24 cellular contexts compared by ENCODE assay signal in genomic region chr2:138497294-138497693, GRCh38. TPM values are rescaled to one million over a fixed set of nuclear protein-coding genes. Genes with fewer than 3 reads are reported as not detected.
A peak's percentile ranks its signal among the peaks of the same experiment; 100 is the strongest.
DNase-seq lines count a peak whose midpoint lies in the region; ATAC-seq, FAIRE-seq and TF ChIP-seq lines count a peak whose summit lies in the region.
"Had no signal": no experiment of that assay in that cellular context is flagged by ENCODE, and none has a peak within 500 bp of the region (broad histone marks: within the 10 kb centered on the region; RNA-seq: fewer than 3 reads in every experiment).

No MANE protein-coding gene starts in this region.

- intact Hi-C loops in CD14-positive monocyte (cut with micrococcal nuclease) (no loop called here), K562 (cut with micrococcal nuclease) (no loop called here), ovary (cut with DNase I) (no loop called here)

- H3K27me3 ChIP-seq in K562 (ENCODE audit: control insufficient read depth in 2 of 2, insufficient read depth in 2 of 2, low read length in 2 of 2) (no peaks in the 10 kb centered on the region), ovary (no peaks in the 10 kb centered on the region)
- H3K27me3 ChIP-seq: BE2C, BLaER1 had no signal

- peaks cover 1% of the 10 kb centered on the region in 2 donors for H3K36me3 Mint-ChIP-seq in activated T-cell treated with anti-CD3 and anti-CD28 coated beads, Interleukin-2, amount 50 U/mL, for 72 hours (ENCODE audit: insufficient read depth in 2 of 2)
- H3K36me3 Mint-ChIP-seq in CD14-positive monocyte = peaks cover 11 to 17% of the 10 kb centered on the region in 2 donors

- no peaks in the 10 kb centered on the region for H3K9me1 ChIP-seq in K562 (ENCODE audit: control insufficient read depth, insufficient read depth, low read length)

- no peak overlapping the region for H3K4me2 ChIP-seq in K562 (ENCODE audit: insufficient read depth, low read length)
- H3K4me2 ChIP-seq: BLaER1 had no signal

- no peak overlapping the region for H2AFZ ChIP-seq in K562 (ENCODE audit: low read depth, low read length)

- peaks cover 0 to 8% of the 10 kb centered on the region in 2 experiments; a peak in 1 of 3 replicates for H3K36me3 ChIP-seq in HEK293 (ENCODE audit: control insufficient read depth in 2 of 2, insufficient read depth in 1 of 2, low read length in 2 of 2)
- H3K36me3 ChIP-seq in K562 (ENCODE audit: control insufficient read depth, insufficient read depth, low read length) = no peaks in the 10 kb centered on the region; the same call in 2 of the 3 replicates
- no peaks in the 10 kb centered on the region for H3K36me3 ChIP-seq in ovary
- H3K36me3 ChIP-seq: BE2C, BLaER1 had no signal

- FAIRE-seq in K562 (lab: Jason Lieb, UNC) = no peak
- FAIRE-seq: A204.1, D721Med, G401.6, GM12891, GM19239 had no signal

- in situ Hi-C loops in K562 (cut with MboI) = no loop called here

- H4K20me1 ChIP-seq in K562 (replicated peaks; ENCODE audit: control insufficient read depth, insufficient read depth, low read length) = no peaks in the 10 kb centered on the region

- no peak for TF ChIP-seq RAD21 in K562 (CRISPR knock-in tag; conservative IDR thresholded peaks at IDR 0.05 in 1 of 2, IDR thresholded peaks at IDR 0.05 in 1 of 2)

- H3K27ac ChIP-seq in HEK293 (ENCODE audit: extremely low read depth, low read depth, low read length) (no peak overlapping the region), K562 (ENCODE audit: extremely low read depth, low read depth, low read length) (no peak overlapping the region), ovary (no peak overlapping the region)
- H3K27ac ChIP-seq: BLaER1 had no signal

- no peak for ATAC-seq in activated T-cell treated with anti-CD3 and anti-CD28 coated beads, Interleukin-2, amount 50 U/mL, for 72 hours (replicated peaks in 1 of 2)
- ATAC-seq in K562 = no peak
- ATAC-seq: CD8-positive, alpha-beta T cell had no signal

- TF ChIP-seq EP300 in K562 (IDR thresholded peaks at IDR 0.05; ENCODE audit: low read length) (no peak), ovary (IDR thresholded peaks at IDR 0.05) (no peak)

- TF ChIP-seq POLR2A in K562 (conservative IDR thresholded peaks at IDR 0.05) (no peak), ovary (IDR thresholded peaks at IDR 0.05) (no peak)

- no peak overlapping the region for H3K4me3 Mint-ChIP-seq in activated T-cell treated with anti-CD3 and anti-CD28 coated beads, Interleukin-2, amount 50 U/mL, for 72 hours
- H3K4me3 Mint-ChIP-seq in CD14-positive monocyte = no peak overlapping the region
- H3K4me3 Mint-ChIP-seq: CD4-positive, alpha-beta T cell; CD8-positive, alpha-beta T cell had no signal

- TF ChIP-seq CTCF in CD14-positive monocyte (IDR thresholded peaks at IDR 0.05) = peak; percentile 6
- TF ChIP-seq CTCF in HEK293 (tag by site-specific recombination; IDR thresholded peaks at IDR 0.05) = no peak
- no peak for TF ChIP-seq CTCF in K562 (IDR thresholded peaks at IDR 0.05 in 2 of 3, conservative IDR thresholded peaks at IDR 0.05 in 1 of 3; ENCODE audit: insufficient read depth in 2 of 3, low read depth in 1 of 3, low read length in 3 of 3)
- TF ChIP-seq CTCF in ovary (IDR thresholded peaks at IDR 0.05) = no peak

- WGBS in K562 (ENCODE audit: insufficient coverage, low coverage, missing lambda C conversion rate) = 93% methylated on average over 4 of the region's 4 CpGs
- WGBS in ovary, 3 donors = 96 to 100% (median 99%) methylated on average over 4 of the region's 4 CpGs

- no peak for DNase-seq in activated T-cell treated with anti-CD3 and anti-CD28 coated beads, Interleukin-2, amount 50 U/mL, for 72 hours
- DNase-seq in activated T-cell treated with anti-CD3 and anti-CD28 coated beads, Interleukin-2, amount 50 U/mL, for 1 hour = no peak
- no peak for DNase-seq in CD14-positive monocyte (ENCODE audit: low spot score)
- DNase-seq in K562 (ENCODE audit: extremely low read depth in 1 of 4, low spot score in 3 of 4) = no peak
- DNase-seq in NCI-H748 (lab: John Stamatoyannopoulos, UW; ENCODE audit: unreplicated experiment) = no peak
- DNase-seq in SHP77 (lab: John Stamatoyannopoulos, UW) = no peak
- DNase-seq in ovary = no peak
- DNase-seq: 8988T; ACHN; BE2C; C1 segment of cervical spinal cord; Caco-2; Calu3; CD4-positive, alpha-beta T cell; CD8-positive, alpha-beta T cell; DMS79 treated with DMSO at 0.1 percent for 48 hours; GF-D8 had no signal

- no peaks in the 10 kb centered on the region for H3K9me3 Mint-ChIP-seq in activated T-cell treated with anti-CD3 and anti-CD28 coated beads, Interleukin-2, amount 50 U/mL, for 72 hours
- H3K9me3 Mint-ChIP-seq in CD14-positive monocyte = peaks cover 0 to under 1% (median 0%) of the 10 kb centered on the region in 7 donors
- H3K9me3 Mint-ChIP-seq: CD4-positive, alpha-beta T cell; CD8-positive, alpha-beta T cell had no signal

- no TSS peak for BruUV-seq in K562 (replicated peaks; lab: Mats Ljungman, UMichigan)

- CTCF ChIA-PET in HEK293 (lab: Yijun Ruan, JAX) (interaction anchor here (0.6 kb wide), 1 partner anchor 300 kb away, joined by 3 read pairs; no protein-coding TSS in a partner anchor), K562 (lab: Yijun Ruan, JAX; ENCODE audit: low intra/inter-chr PET ratio) (no interaction called here)

- H3K27me3 Mint-ChIP-seq in activated T-cell treated with anti-CD3 and anti-CD28 coated beads, Interleukin-2, amount 50 U/mL, for 72 hours (ENCODE audit: low read depth) = no peaks in the 10 kb centered on the region
- peaks cover 0 to 2% (median 0%) of the 10 kb centered on the region in 3 donors for H3K27me3 Mint-ChIP-seq in CD14-positive monocyte (ENCODE audit: low read depth in 3 of 3)
- H3K27me3 Mint-ChIP-seq: CD4-positive, alpha-beta T cell had no signal

- no peak overlapping the region for H3K9ac ChIP-seq in K562 (ENCODE audit: insufficient read depth in 1 of 2, low read depth in 2 of 2, low read length in 2 of 2)
- H3K9ac ChIP-seq: BLaER1 had no signal

- H3K9me3 ChIP-seq in HEK293 (ENCODE audit: control insufficient read depth, insufficient read depth, low read depth, low read length) (no peaks in the 10 kb centered on the region), K562 (replicated peaks; ENCODE audit: control insufficient read depth, insufficient read depth, low read depth, low read length) (no peaks in the 10 kb centered on the region), ovary (no peaks in the 10 kb centered on the region)
- H3K9me3 ChIP-seq: BE2C, BLaER1, Caco-2 had no signal

- H3K4me3 ChIP-seq in HEK293 (ENCODE audit: low read depth, low read length) = no peak overlapping the region
- no peak overlapping the region for H3K4me3 ChIP-seq in K562
- H3K4me3 ChIP-seq in ovary = no peak overlapping the region
- H3K4me3 ChIP-seq: BLaER1 had no signal

- POLR2A ChIA-PET in HEK293 (lab: Yijun Ruan, JAX) (no interaction called here), K562 (lab: Yijun Ruan, JAX) (no interaction called here)

- no peaks in the 10 kb centered on the region for H3K4me1 ChIP-seq in HEK293 (ENCODE audit: control insufficient read depth, insufficient read depth, low read length)
- peaks cover 16 to 32% of the 10 kb centered on the region in 2 experiments; a peak in 3 of 5 replicates for H3K4me1 ChIP-seq in K562 (replicated peaks in 1 of 2; ENCODE audit: control insufficient read depth in 2 of 2, insufficient read depth in 2 of 2, low read length in 2 of 2)
- peaks cover 3% of the 10 kb centered on the region for H3K4me1 ChIP-seq in ovary (ENCODE audit: insufficient read depth)
- H3K4me1 ChIP-seq: BE2C had no signal

- peak overlapping the region; percentile 59 for H3K27ac Mint-ChIP-seq in activated T-cell treated with anti-CD3 and anti-CD28 coated beads, Interleukin-2, amount 50 U/mL, for 72 hours
- H3K27ac Mint-ChIP-seq in CD14-positive monocyte = peak overlapping the region in 1 of 7 donors; percentile 23
- H3K27ac Mint-ChIP-seq: CD4-positive, alpha-beta T cell; CD8-positive, alpha-beta T cell had no signal

- peaks cover 17% of the 10 kb centered on the region for H3K79me2 ChIP-seq in K562 (ENCODE audit: control insufficient read depth, insufficient read depth, low read length)

- peaks cover 13% of the 10 kb centered on the region for H3K4me1 Mint-ChIP-seq in activated T-cell treated with anti-CD3 and anti-CD28 coated beads, Interleukin-2, amount 50 U/mL, for 72 hours (ENCODE audit: low read depth)
- peaks cover 27% of the 10 kb centered on the region for H3K4me1 Mint-ChIP-seq in CD14-positive monocyte

TF ChIP-seq in HEK293, 187 proteins besides CTCF, POLR2A, EP300 and RAD21 (continues in another document):
- peak; percentile 99 for TF ChIP-seq PRDM1 (tag by site-specific recombination; IDR thresholded peaks at IDR 0.05)

TF ChIP-seq in K562, 482 proteins besides CTCF, POLR2A, EP300 and RAD21 (continues in another document):
- TF ChIP-seq U2AF1 (optimal IDR thresholded peaks at IDR 0.05; ENCODE audit: low read depth, low read length) (peak; percentile 52), GTF2A2 (tag; IDR thresholded peaks at IDR 0.05) (no peak)

RNA-seq across cellular contexts. Expression of gene SPOPL, which starts 4.3 kb away (rescaled TPM):
- 10 to 100 TPM; 12.1 to 17.3 TPM for total RNA-seq in activated T-cell treated with anti-CD3 and anti-CD28 coated beads, Interleukin-2, amount 50 U/mL, for 72 hours
- polyA plus RNA-seq in CD14-positive monocyte (10 to 100 TPM; 13.1 to 18.1 TPM), K562 (2011; rRNA removed) (5.5 and 6.1 TPM in 2 replicates), K562 (2014; fragmentation: Illumina TruSeq; extraction: Trizol) (2.7 and 3.0 TPM in 2 replicates), K562 (2014; fragmentation: Nextera tagmentation; extraction: Ambion mirVana) (under 1 TPM; 0.53 to 0.95 TPM), K562 (2014; rRNA removed) (4.9 and 5.9 TPM in 2 replicates), ovary (10 to 100 TPM; 10.9 to 11.1 TPM)
- 9.1 and 30.1 TPM in 2 replicates for total RNA-seq in K562 (2011; cell fraction: chromatin; rRNA removed; ENCODE audit: low replicate concordance)
- total RNA-seq in K562 (2011; cell fraction: nucleolus; rRNA removed) = 3.4 and 5.7 TPM in 2 replicates
- total RNA-seq in K562 (2011; cell fraction: nucleoplasm; rRNA removed) = 10.6 and 16.4 TPM in 2 replicates
- total RNA-seq in K562 (2014; rRNA removed) (1.8 and 2.7 TPM in 2 replicates), K562 (2014; rRNA removed; fragmentation: Illumina TruSeq; extraction: Trizol) (4.3 and 5.4 TPM in 2 replicates), K562 (2015; rRNA removed; fragmentation: Illumina TruSeq; extraction: Trizol) (3.8 and 4.1 TPM in 2 replicates), K562 (2021) (3.8 and 4.5 TPM in 2 replicates), ovary (10 to 100 TPM; 18.6 to 30.9 (median 23.9) TPM)
- 1.8 and 2.1 TPM in 2 replicates for polyA plus RNA-seq in K562 (2011; cell fraction: cytosol; rRNA removed)
- 11.2 and 12.4 TPM in 2 replicates for polyA plus RNA-seq in K562 (2011; cell fraction: nucleus; rRNA removed)
- 2.0 and 2.7 TPM in 2 replicates for polyA plus RNA-seq in K562 (2012)
- polyA minus RNA-seq in K562 (2011; rRNA and poly(A)+ RNA removed) = 9.4 and 11.6 TPM in 2 replicates
- 2.3 and 2.6 TPM in 2 replicates for polyA minus RNA-seq in K562 (2011; cell fraction: cytosol; rRNA and poly(A)+ RNA removed)
- polyA minus RNA-seq in K562 (2011; cell fraction: nucleus; rRNA and poly(A)+ RNA removed) = 8.6 and 19.4 TPM in 2 replicates
